In genomic region chr9:124054671-124055212, GRCh38 we compare ENCODE assay signal across 1 cellular context.
TF ChIP-seq lines count a peak whose summit lies in the region.

No MANE protein-coding gene starts in this region.

TF ChIP-seq in HEK293, 187 proteins besides CTCF, POLR2A, EP300 and RAD21 (continued from another document and continues in another):
- TF ChIP-seq ZNF692 (tag by site-specific recombination; IDR thresholded peaks at IDR 0.05), result 0 out of 2 replicates have a peak, but pooled peaks have one; percentile 11
- no peak for TF ChIP-seq PBX3 (CRISPR knock-in tag; IDR thresholded peaks at IDR 0.05)
- TF ChIP-seq PRDM6 (tag by site-specific recombination; IDR thresholded peaks at IDR 0.05), result peak; percentile 72
- TF ChIP-seq ZNF510 (tag by site-specific recombination; IDR thresholded peaks at IDR 0.05; ENCODE audit: insufficient replicate concordance), result no peak
- TF ChIP-seq TCF7L2 (IDR thresholded peaks at IDR 0.05; ENCODE audit: borderline replicate concordance, low read depth, low read length), result no peak
- no peak for TF ChIP-seq ZNF37A (tag by site-specific recombination; IDR thresholded peaks at IDR 0.05)
- peak; percentile 39; the same call in 1 of the 2 replicates for TF ChIP-seq ZNF10 (tag by site-specific recombination; IDR thresholded peaks at IDR 0.05)
- TF ChIP-seq OSR2 (tag by site-specific recombination; IDR thresholded peaks at IDR 0.05), result peak; percentile 100
- peak; percentile 66; the same call in 1 of the 2 replicates for TF ChIP-seq ZBTB44 (tag by site-specific recombination; IDR thresholded peaks at IDR 0.05)
- peak; percentile 47; the same call in 1 of the 2 replicates for TF ChIP-seq PRDM4 (tag by site-specific recombination; IDR thresholded peaks at IDR 0.05)
- TF ChIP-seq KLF9 (tag by site-specific recombination; IDR thresholded peaks at IDR 0.05; ENCODE audit: low read depth), result no peak
- TF ChIP-seq ZNF121 (tag by site-specific recombination; IDR thresholded peaks at IDR 0.05), result no peak
- no peak for TF ChIP-seq ZNF114 (tag by site-specific recombination; IDR thresholded peaks at IDR 0.05)
- TF ChIP-seq KLF1 (tag by site-specific recombination; IDR thresholded peaks at IDR 0.05), result peak; percentile 67
- TF ChIP-seq ZBTB17 (tag by site-specific recombination; IDR thresholded peaks at IDR 0.05), result no peak
- peak; percentile 64 for TF ChIP-seq FEZF1 (tag by site-specific recombination; IDR thresholded peaks at IDR 0.05)
- TF ChIP-seq ZNF18 (tag by site-specific recombination; IDR thresholded peaks at IDR 0.05), result no peak
- TF ChIP-seq ZBTB26 (tag by site-specific recombination; optimal IDR thresholded peaks at IDR 0.05), result no peak
- TF ChIP-seq MZF1 (tag by site-specific recombination; IDR thresholded peaks at IDR 0.05; ENCODE audit: borderline replicate concordance), result 0 out of 2 replicates have a peak, but pooled peaks have one; percentile 19
- TF ChIP-seq ZNF449 (tag by site-specific recombination; IDR thresholded peaks at IDR 0.05), result peak; percentile 61; the same call in 1 of the 2 replicates
- TF ChIP-seq ZNF664 (tag by site-specific recombination; IDR thresholded peaks at IDR 0.05), result no peak
- TF ChIP-seq ZNF140 (tag by site-specific recombination; IDR thresholded peaks at IDR 0.05), result no peak
- no peak for TF ChIP-seq MEIS1 (CRISPR knock-in tag; IDR thresholded peaks at IDR 0.05; ENCODE audit: borderline replicate concordance)
- TF ChIP-seq ZNF843 (tag by site-specific recombination; IDR thresholded peaks at IDR 0.05), result peak; percentile 46
- peak; percentile 88 for TF ChIP-seq ZEB2 (tag by site-specific recombination; IDR thresholded peaks at IDR 0.05)
- TF ChIP-seq ZNF335 (tag by site-specific recombination; conservative IDR thresholded peaks at IDR 0.05), result peak; percentile 74
- TF ChIP-seq ZNF24 (tag by site-specific recombination; IDR thresholded peaks at IDR 0.05), result peak; percentile 99
- no peak for TF ChIP-seq ZNF558 (tag by site-specific recombination; IDR thresholded peaks at IDR 0.05)
- no peak for TF ChIP-seq YY1 (tag by site-specific recombination; IDR thresholded peaks at IDR 0.05)
- no peak for TF ChIP-seq WT1 (tag by site-specific recombination; IDR thresholded peaks at IDR 0.05)
- TF ChIP-seq ZNF175 (tag by site-specific recombination; IDR thresholded peaks at IDR 0.05), result no peak
- TF ChIP-seq ZNF169 (tag by site-specific recombination; IDR thresholded peaks at IDR 0.05), result no peak
- TF ChIP-seq ZNF112 (tag by site-specific recombination; IDR thresholded peaks at IDR 0.05), result no peak
- no peak for TF ChIP-seq HOXA7 (CRISPR knock-in tag; IDR thresholded peaks at IDR 0.05; ENCODE audit: borderline replicate concordance)
- TF ChIP-seq ZNF660 (tag by site-specific recombination; IDR thresholded peaks at IDR 0.05), result no peak
- 0 out of 2 replicates have a peak, but pooled peaks have one; percentile 29 for TF ChIP-seq SP7 (tag by site-specific recombination; IDR thresholded peaks at IDR 0.05)
- no peak for TF ChIP-seq ZNF549 (tag by site-specific recombination; IDR thresholded peaks at IDR 0.05)
- no peak for TF ChIP-seq YY2 (tag by site-specific recombination; IDR thresholded peaks at IDR 0.05)
- no peak for TF ChIP-seq ZNF362 (tag by site-specific recombination; IDR thresholded peaks at IDR 0.05)
- TF ChIP-seq ZBTB10 (tag by site-specific recombination; IDR thresholded peaks at IDR 0.05), result no peak
- no peak for TF ChIP-seq ZBTB48 (tag by site-specific recombination; IDR thresholded peaks at IDR 0.05)
- TF ChIP-seq ZNF555 (tag by site-specific recombination; conservative IDR thresholded peaks at IDR 0.05), result no peak
- no peak for TF ChIP-seq ZNF785 (tag by site-specific recombination; IDR thresholded peaks at IDR 0.05)
- peak; percentile 44; the same call in 1 of the 2 replicates for TF ChIP-seq GLIS1 (tag by site-specific recombination; IDR thresholded peaks at IDR 0.05)
- no peak for TF ChIP-seq ZNF266 (tag by site-specific recombination; IDR thresholded peaks at IDR 0.05; ENCODE audit: low read depth)
- no peak for TF ChIP-seq ZNF341 (tag by site-specific recombination; IDR thresholded peaks at IDR 0.05; ENCODE audit: low read depth)
- TF ChIP-seq ZFP69B (tag by site-specific recombination; IDR thresholded peaks at IDR 0.05), result no peak
- no peak for TF ChIP-seq ZNF473 (tag by site-specific recombination; IDR thresholded peaks at IDR 0.05)
